12 cellular contexts compared by ENCODE assay signal in genomic region chrX:115268421-115268820, GRCh38. TPM values are rescaled to one million over a fixed set of nuclear protein-coding genes. Genes with fewer than 3 reads are reported as not detected.
DNase-seq lines count a peak whose midpoint lies in the region; ATAC-seq and TF ChIP-seq lines count a peak whose summit lies in the region.
"Had no signal": no experiment of that assay in that cellular context is flagged by ENCODE, and none has a peak within 500 bp of the region (broad histone marks: within the 10 kb centered on the region; RNA-seq: fewer than 3 reads in every experiment).

No MANE protein-coding gene starts in this region.

- no peaks in the 10 kb centered on the region for H3K9me3 Mint-ChIP-seq in GM23338
- no peaks in the 10 kb centered on the region for H3K9me3 Mint-ChIP-seq in activated CD8-positive, alpha-beta memory T cell treated with anti-CD3 and anti-CD28 coated beads, Interleukin-2, amount 10 ng/mL, durations not matched to agents 7 days and 5 days (ENCODE audit: low read depth)

- CTCF ChIA-PET in BJ (lab: Yijun Ruan, JAX) = interaction anchor here (0.8 kb wide), 1 partner anchor 10 kb away, joined by 3 read pairs; no protein-coding TSS in a partner anchor
- CTCF ChIA-PET in SK-N-SH (lab: Yijun Ruan, JAX) = interaction anchor here (2.6 kb wide), 1 partner anchor 16 kb away, joined by 11 read pairs; no protein-coding TSS in a partner anchor
- CTCF ChIA-PET in activated CD8-positive, alpha-beta memory T cell treated with anti-CD3 and anti-CD28 coated beads, Interleukin-2, amount 10 ng/mL, durations not matched to agents 7 days and 5 days (lab: Charles Lee) = no interaction called here

- no peaks in the 10 kb centered on the region for H3K9me2 ChIP-seq in GM23338 (ENCODE audit: insufficient read depth)
- no peaks in the 10 kb centered on the region; the same call in 1 of the 2 replicates for H3K9me2 ChIP-seq in SK-N-SH

- H4K20me1 ChIP-seq in GM23338 (replicated peaks; ENCODE audit: insufficient read depth) = no peaks in the 10 kb centered on the region
- no peaks in the 10 kb centered on the region for H4K20me1 ChIP-seq in SK-N-SH (ENCODE audit: insufficient read depth)

- H3K27ac ChIP-seq in GM23338 (ENCODE audit: low read depth) = no peak overlapping the region
- H3K27ac ChIP-seq in SK-N-SH (ENCODE audit: low read depth in 2 of 2, low read length in 1 of 2) = no peak overlapping the region

- TF ChIP-seq RAD21 in SK-N-SH (IDR thresholded peaks at IDR 0.05; ENCODE audit: low read length) = no peak; the same call in 1 of the 2 replicates

- no peaks in the 10 kb centered on the region for H3K79me2 ChIP-seq in GM23338 (replicated peaks; ENCODE audit: insufficient read depth)
- H3K79me2 ChIP-seq in SK-N-SH (ENCODE audit: insufficient read depth) = no peaks in the 10 kb centered on the region

- no peak overlapping the region for H3K4me2 ChIP-seq in GM23338
- no peak overlapping the region for H3K4me2 ChIP-seq in SK-N-SH

- H3K9me3 ChIP-seq in SK-N-SH = no peaks in the 10 kb centered on the region

- no peaks in the 10 kb centered on the region for H3K36me3 Mint-ChIP-seq in GM23338 (ENCODE audit: low read depth)
- H3K36me3 Mint-ChIP-seq in activated CD8-positive, alpha-beta memory T cell treated with anti-CD3 and anti-CD28 coated beads, Interleukin-2, amount 10 ng/mL, durations not matched to agents 7 days and 5 days = no peaks in the 10 kb centered on the region

- no peak for TF ChIP-seq EP300 in SK-N-SH (IDR thresholded peaks at IDR 0.05; ENCODE audit: borderline replicate concordance in 1 of 2, low read depth in 1 of 2, low read length in 1 of 2)

- H3K36me3 ChIP-seq in BJ (ENCODE audit: control insufficient read depth, insufficient read depth, low read length) (no peaks in the 10 kb centered on the region), GM23338 (ENCODE audit: insufficient read depth) (no peaks in the 10 kb centered on the region), SK-N-SH (replicated peaks in 1 of 2; ENCODE audit: control insufficient read depth in 1 of 2, insufficient read depth in 2 of 2, low read length in 1 of 2) (no peaks in the 10 kb centered on the region)

- ATAC-seq in GM23338 (peak; percentile 56), HG02588 (IDR thresholded peaks at IDR 0.05; ENCODE audit: unreplicated experiment) (no peak)
- no peak for ATAC-seq in activated CD8-positive, alpha-beta memory T cell treated with anti-CD3 and anti-CD28 coated beads, Interleukin-2, amount 10 ng/mL, durations not matched to agents 7 days and 5 days
- ATAC-seq: activated CD4-positive, alpha-beta T cell treated with anti-CD3 and anti-CD28 coated beads for 36 hours had no signal

- no peak for DNase-seq in BJ (ENCODE audit: low read depth)
- DNase-seq in GM23338 (ENCODE audit: low spot score) = peak; percentile 57
- DNase-seq in SK-N-SH = no peak
- DNase-seq in iPS-NIHi7 (ENCODE audit: extremely low spot score) = peak; percentile 31
- no peak for DNase-seq in Kasumi-1 (lab: John Stamatoyannopoulos, UW)
- DNase-seq in DMS79 (lab: John Stamatoyannopoulos, UW) = no peak
- DNase-seq in activated CD8-positive, alpha-beta memory T cell treated with anti-CD3 and anti-CD28 coated beads, Interleukin-2, amount 10 ng/mL, durations not matched to agents 7 days and 5 days = no peak
- DNase-seq: activated CD4-positive, alpha-beta T cell treated with anti-CD3 and anti-CD28 coated beads for 36 hours; hippocampal formation had no signal

- H2AFZ ChIP-seq in GM23338 (no peak overlapping the region), SK-N-SH (ENCODE audit: low read depth) (no peak overlapping the region)

- POLR2A ChIA-PET in BJ (lab: Charles Lee) = no interaction called here
- POLR2A ChIA-PET in SK-N-SH (lab: Yijun Ruan, JAX) = no interaction called here

- H3K27me3 ChIP-seq in BJ (ENCODE audit: control insufficient read depth, insufficient read depth, low read length) (no peaks in the 10 kb centered on the region), GM23338 (ENCODE audit: insufficient read depth) (no peaks in the 10 kb centered on the region), SK-N-SH (ENCODE audit: insufficient read depth) (no peaks in the 10 kb centered on the region)

- H3K4me1 ChIP-seq in GM23338 (ENCODE audit: insufficient read depth) (no peaks in the 10 kb centered on the region), SK-N-SH (ENCODE audit: control insufficient read depth in 1 of 2, insufficient read depth in 2 of 2, low read depth in 1 of 2, low read length in 1 of 2) (no peaks in the 10 kb centered on the region)

- H3K27me3 Mint-ChIP-seq in GM23338 (ENCODE audit: insufficient read depth, low read depth, poor library complexity) = no peaks in the 10 kb centered on the region
- no peaks in the 10 kb centered on the region for H3K27me3 Mint-ChIP-seq in activated CD8-positive, alpha-beta memory T cell treated with anti-CD3 and anti-CD28 coated beads, Interleukin-2, amount 10 ng/mL, durations not matched to agents 7 days and 5 days
- H3K27me3 Mint-ChIP-seq: activated CD4-positive, alpha-beta T cell treated with anti-CD3 and anti-CD28 coated beads for 36 hours had no signal

- no peak overlapping the region for H3K4me3 ChIP-seq in BJ (ENCODE audit: low read depth, low read length)
- no peak overlapping the region for H3K4me3 ChIP-seq in GM23338
- H3K4me3 ChIP-seq in SK-N-SH (ENCODE audit: low read depth in 2 of 2, low read length in 1 of 2) = no peak overlapping the region

- H3K4me1 Mint-ChIP-seq in GM23338 = peaks cover 4% of the 10 kb centered on the region; the same call in 2 of the 3 replicates
- H3K4me1 Mint-ChIP-seq in activated CD8-positive, alpha-beta memory T cell treated with anti-CD3 and anti-CD28 coated beads, Interleukin-2, amount 10 ng/mL, durations not matched to agents 7 days and 5 days = no peaks in the 10 kb centered on the region
- H3K4me1 Mint-ChIP-seq: activated CD4-positive, alpha-beta T cell treated with anti-CD3 and anti-CD28 coated beads for 36 hours had no signal

- TF ChIP-seq CTCF in BJ (IDR thresholded peaks at IDR 0.05; ENCODE audit: insufficient read depth, low read depth, low read length) = peak; percentile 37; the same call in 1 of the 2 replicates
- peak; percentile 42 to 48 for TF ChIP-seq CTCF in GM23338 (conservative IDR thresholded peaks at IDR 0.05; ENCODE audit: low read depth in 2 of 2)
- peak; percentile 43 for TF ChIP-seq CTCF in SK-N-SH (IDR thresholded peaks at IDR 0.05)

- no peak overlapping the region for H3K4me3 Mint-ChIP-seq in GM23338
- no peak overlapping the region for H3K4me3 Mint-ChIP-seq in activated CD8-positive, alpha-beta memory T cell treated with anti-CD3 and anti-CD28 coated beads, Interleukin-2, amount 10 ng/mL, durations not matched to agents 7 days and 5 days
- H3K4me3 Mint-ChIP-seq: activated CD4-positive, alpha-beta T cell treated with anti-CD3 and anti-CD28 coated beads for 36 hours had no signal

- H3F3A ChIP-seq in GM23338 (replicated peaks; ENCODE audit: low read depth) (no peaks in the 10 kb centered on the region), SK-N-SH (replicated peaks; ENCODE audit: insufficient read depth) (no peaks in the 10 kb centered on the region)

- no peak overlapping the region for H3K9ac ChIP-seq in SK-N-SH

- 34% methylated on average over 3 of the region's 3 CpGs for WGBS in SK-N-SH (ENCODE audit: low lambda C conversion rate)

- no peak overlapping the region for H3K27ac Mint-ChIP-seq in GM23338
- no peak overlapping the region for H3K27ac Mint-ChIP-seq in activated CD8-positive, alpha-beta memory T cell treated with anti-CD3 and anti-CD28 coated beads, Interleukin-2, amount 10 ng/mL, durations not matched to agents 7 days and 5 days
- H3K27ac Mint-ChIP-seq: activated CD4-positive, alpha-beta T cell treated with anti-CD3 and anti-CD28 coated beads for 36 hours had no signal

TF ChIP-seq in GM23338, 12 proteins besides CTCF, POLR2A, EP300 and RAD21 (continues in another document):
- TF ChIP-seq ZNF114 (CRISPR knock-in tag; IDR thresholded peaks at IDR 0.05) (no peak), POLR2AphosphoS5 (IDR thresholded peaks at IDR 0.05; ENCODE audit: low read depth) (no peak), EZH2 (IDR thresholded peaks at IDR 0.05; ENCODE audit: low read depth, unreplicated experiment) (no peak), CREB1 (CRISPR knock-in tag; IDR thresholded peaks at IDR 0.05; ENCODE audit: low read depth) (no peak)

TF ChIP-seq in SK-N-SH, 30 proteins besides CTCF, POLR2A, EP300 and RAD21:
- TF ChIP-seq CHD2 (IDR thresholded peaks at IDR 0.05; ENCODE audit: low read length, partially characterized antibody) = no peak

RNA-seq across cellular contexts. Expression of gene LUZP4, which starts 21.1 kb away (rescaled TPM):
- polyA plus RNA-seq in BJ (2011; rRNA removed) = not detected in 2 replicates
- not detected in 2 replicates for polyA minus RNA-seq in BJ (2011; rRNA and poly(A)+ RNA removed)
- not detected in 2 replicates for total RNA-seq in GM23338 (2014; rRNA removed; shearing (Covaris generic))
- not detected in 2 replicates for polyA plus RNA-seq in GM23338 (2016; fragmentation: Nextera tagmentation; extraction: Ambion mirVana)
- polyA plus RNA-seq in SK-N-SH (2012; rRNA removed) = not detected in 2 replicates
- polyA plus RNA-seq in SK-N-SH (2012; cell fraction: cytosol; rRNA removed) = not detected in 2 replicates
- not detected in 2 replicates for polyA plus RNA-seq in SK-N-SH (2012; cell fraction: nucleus; rRNA removed)
- not detected for total RNA-seq in activated CD8-positive, alpha-beta memory T cell treated with anti-CD3 and anti-CD28 coated beads, Interleukin-2, amount 10 ng/mL, durations not matched to agents 7 days and 5 days
- total RNA-seq: activated CD4-positive, alpha-beta T cell treated with anti-CD3 and anti-CD28 coated beads for 36 hours; Daoy; pulmonary artery endothelial cell had no signal

RNA-seq across cellular contexts. Expression of gene LRCH2, which starts 34.5 kb away (rescaled TPM):
- polyA plus RNA-seq in BJ (2011; rRNA removed) (1.5 and 4.1 TPM in 2 replicates), GM23338 (2016; fragmentation: Nextera tagmentation; extraction: Ambion mirVana) (2.3 and 2.5 TPM in 2 replicates), SK-N-SH (2012; rRNA removed) (1.7 and 2.3 TPM in 2 replicates)
- 1.7 and 2.0 TPM in 2 replicates for polyA minus RNA-seq in BJ (2011; rRNA and poly(A)+ RNA removed)
- total RNA-seq in GM23338 (2014; rRNA removed; shearing (Covaris generic)) = 8.6 and 10.4 TPM in 2 replicates
- polyA plus RNA-seq in SK-N-SH (2012; cell fraction: cytosol; rRNA removed) = 2.9 and 3.5 TPM in 2 replicates
- 1.1 and 2.7 TPM in 2 replicates for polyA plus RNA-seq in SK-N-SH (2012; cell fraction: nucleus; rRNA removed)
- total RNA-seq in activated CD8-positive, alpha-beta memory T cell treated with anti-CD3 and anti-CD28 coated beads, Interleukin-2, amount 10 ng/mL, durations not matched to agents 7 days and 5 days = not detected
- total RNA-seq: activated CD4-positive, alpha-beta T cell treated with anti-CD3 and anti-CD28 coated beads for 36 hours had no signal

Comparison
In these comparisons a context has a peak if more than half of its experiments do, and no peak if none do; other contexts are left out.
1. DNase-seq: peak in GM23338 (single experiment) and iPS-NIHi7 (single experiment); none in BJ (single experiment), SK-N-SH (single experiment), Kasumi-1 (0 of 2), DMS79 (single experiment) and activated CD8-positive, alpha-beta memory T cell treated with anti-CD3 and anti-CD28 coated beads, Interleukin-2, amount 10 ng/mL, durations not matched to agents 7 days and 5 days (single experiment).
2. Peak in every context shown above with its lines, with median percentiles within 50 percentile points of each other: CTCF ChIP-seq.